Comparison of ENCODE assay signal across 1 cellular context in the genomic region with DNA sequence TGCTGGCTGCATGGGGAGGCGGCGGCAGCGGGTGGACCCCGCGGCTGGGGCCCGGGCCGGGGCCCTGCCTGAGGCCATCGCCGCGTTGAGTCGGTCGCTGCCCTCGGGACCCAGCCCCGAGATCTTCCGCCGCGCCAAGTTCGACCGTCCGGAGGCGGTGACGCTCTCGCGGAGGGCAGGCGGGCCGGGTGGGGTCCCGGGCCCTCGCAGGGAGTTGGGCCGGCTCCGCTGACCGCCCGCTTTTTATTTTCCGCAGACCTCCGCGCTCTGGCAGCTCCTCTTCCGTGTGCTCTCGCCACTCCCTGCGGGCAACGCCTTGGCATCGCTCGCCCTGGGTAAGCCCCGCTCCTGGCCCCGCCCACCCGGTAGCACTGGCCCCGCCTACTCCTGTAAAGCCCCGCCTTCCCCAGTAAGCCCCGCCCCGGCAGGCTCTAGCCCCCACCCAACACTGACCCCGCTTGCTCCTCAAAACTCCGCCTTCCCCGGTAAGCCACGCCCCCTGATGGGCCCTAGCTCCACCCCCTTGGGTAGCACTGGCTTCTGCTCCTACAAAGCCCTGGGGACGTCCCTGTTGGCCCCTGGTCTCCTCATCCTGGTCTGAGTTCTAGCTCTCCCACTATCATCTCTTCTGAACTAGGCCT.
TF ChIP-seq lines count a peak whose summit lies in the region.

No MANE protein-coding gene starts in this region.

TF ChIP-seq in HepG2, 621 proteins besides CTCF, POLR2A, EP300 and RAD21 (continues in another document):
- TF ChIP-seq, protein P1, sequence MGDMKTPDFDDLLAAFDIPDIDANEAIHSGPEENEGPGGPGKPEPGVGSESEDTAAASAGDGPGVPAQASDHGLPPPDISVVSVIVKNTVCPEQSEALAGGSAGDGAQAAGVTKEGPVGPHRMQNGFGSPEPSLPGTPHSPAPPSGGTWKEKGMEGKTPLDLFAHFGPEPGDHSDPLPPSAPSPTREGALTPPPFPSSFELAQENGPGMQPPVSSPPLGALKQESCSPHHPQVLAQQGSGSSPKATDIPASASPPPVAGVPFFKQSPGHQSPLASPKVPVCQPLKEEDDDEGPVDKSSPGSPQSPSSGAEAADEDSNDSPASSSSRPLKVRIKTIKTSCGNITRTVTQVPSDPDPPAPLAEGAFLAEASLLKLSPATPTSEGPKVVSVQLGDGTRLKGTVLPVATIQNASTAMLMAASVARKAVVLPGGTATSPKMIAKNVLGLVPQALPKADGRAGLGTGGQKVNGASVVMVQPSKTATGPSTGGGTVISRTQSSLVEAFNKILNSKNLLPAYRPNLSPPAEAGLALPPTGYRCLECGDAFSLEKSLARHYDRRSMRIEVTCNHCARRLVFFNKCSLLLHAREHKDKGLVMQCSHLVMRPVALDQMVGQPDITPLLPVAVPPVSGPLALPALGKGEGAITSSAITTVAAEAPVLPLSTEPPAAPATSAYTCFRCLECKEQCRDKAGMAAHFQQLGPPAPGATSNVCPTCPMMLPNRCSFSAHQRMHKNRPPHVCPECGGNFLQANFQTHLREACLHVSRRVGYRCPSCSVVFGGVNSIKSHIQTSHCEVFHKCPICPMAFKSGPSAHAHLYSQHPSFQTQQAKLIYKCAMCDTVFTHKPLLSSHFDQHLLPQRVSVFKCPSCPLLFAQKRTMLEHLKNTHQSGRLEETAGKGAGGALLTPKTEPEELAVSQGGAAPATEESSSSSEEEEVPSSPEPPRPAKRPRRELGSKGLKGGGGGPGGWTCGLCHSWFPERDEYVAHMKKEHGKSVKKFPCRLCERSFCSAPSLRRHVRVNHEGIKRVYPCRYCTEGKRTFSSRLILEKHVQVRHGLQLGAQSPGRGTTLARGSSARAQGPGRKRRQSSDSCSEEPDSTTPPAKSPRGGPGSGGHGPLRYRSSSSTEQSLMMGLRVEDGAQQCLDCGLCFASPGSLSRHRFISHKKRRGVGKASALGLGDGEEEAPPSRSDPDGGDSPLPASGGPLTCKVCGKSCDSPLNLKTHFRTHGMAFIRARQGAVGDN (CRISPR knock-in tag; IDR thresholded peaks at IDR 0.05) = peak; percentile 38; the same call in 1 of the 2 replicates
- TF ChIP-seq HNRNPL (IDR thresholded peaks at IDR 0.05; ENCODE audit: low read depth, low read length) (peak; percentile 75; the same call in 1 of the 2 replicates), FOXM1 (CRISPR knock-in tag; IDR thresholded peaks at IDR 0.05) (peak; percentile 37; the same call in 1 of the 2 replicates), POLR2AphosphoS5 (IDR thresholded peaks at IDR 0.05; ENCODE audit: low read depth, low read length) (peak; percentile 61), ZNF629 (CRISPR knock-in tag; conservative IDR thresholded peaks at IDR 0.05) (peak; percentile 24; the same call in 1 of the 2 replicates), CBX2 (IDR thresholded peaks at IDR 0.05; ENCODE audit: low read depth, low read length) (no peak), CBX2 (CRISPR knock-in tag; IDR thresholded peaks at IDR 0.05; ENCODE audit: low read depth) (no peak), POLR2G (IDR thresholded peaks at IDR 0.05; ENCODE audit: low read depth, low read length) (peak; percentile 1; the same call in 1 of the 2 replicates), ADNP (CRISPR knock-in tag; IDR thresholded peaks at IDR 0.05) (no peak), ZNF878 (CRISPR knock-in tag; IDR thresholded peaks at IDR 0.05) (0 out of 2 replicates have a peak, but pooled peaks have one; percentile 9), GATAD2A (CRISPR knock-in tag; IDR thresholded peaks at IDR 0.05) (no peak), JUND (CRISPR knock-in tag; IDR thresholded peaks at IDR 0.05) (no peak), ZFP41 (CRISPR knock-in tag; IDR thresholded peaks at IDR 0.05; ENCODE audit: borderline replicate concordance) (no peak), ZNF607 (CRISPR knock-in tag; IDR thresholded peaks at IDR 0.05; ENCODE audit: borderline replicate concordance) (0 out of 2 replicates have a peak, but pooled peaks have one; percentile 32), ZNF737 (CRISPR knock-in tag; IDR thresholded peaks at IDR 0.05; ENCODE audit: borderline replicate concordance) (no peak), ZNF160 (CRISPR knock-in tag; IDR thresholded peaks at IDR 0.05) (0 out of 2 replicates have a peak, but pooled peaks have one; percentile 35), EEA1 (CRISPR knock-in tag; IDR thresholded peaks at IDR 0.05; ENCODE audit: borderline replicate concordance) (peak; percentile 57; the same call in 1 of the 2 replicates), RBM39 (IDR thresholded peaks at IDR 0.05; ENCODE audit: low read depth, low read length, poor library complexity, severe bottlenecking) (peak; percentile 26), SYNCRIP (IDR thresholded peaks at IDR 0.05; ENCODE audit: insufficient read depth, low read depth, low read length) (no peak), SATB2 (CRISPR knock-in tag; IDR thresholded peaks at IDR 0.05) (0 out of 2 replicates have a peak, but pooled peaks have one; percentile 60), ZNF326 (CRISPR knock-in tag; IDR thresholded peaks at IDR 0.05; ENCODE audit: borderline replicate concordance) (0 out of 2 replicates have a peak, but pooled peaks have one; percentile 73), AGO2 (optimal IDR thresholded peaks at IDR 0.05; ENCODE audit: low read depth, low read length) (peak; percentile 100), ZNF761 (CRISPR knock-in tag; conservative IDR thresholded peaks at IDR 0.05) (no peak), RBFOX2 (IDR thresholded peaks at IDR 0.05; ENCODE audit: low read depth, low read length) (peak; percentile 92), ZNF441 (CRISPR knock-in tag; IDR thresholded peaks at IDR 0.05; ENCODE audit: borderline replicate concordance) (0 out of 2 replicates have a peak, but pooled peaks have one; percentile 8), ZNF572 (CRISPR knock-in tag; IDR thresholded peaks at IDR 0.05) (no peak), HOXA5 (CRISPR knock-in tag; IDR thresholded peaks at IDR 0.05) (0 out of 2 replicates have a peak, but pooled peaks have one; percentile 15), ESRRA (CRISPR knock-in tag; IDR thresholded peaks at IDR 0.05; ENCODE audit: low read depth) (no peak), SP5 (CRISPR knock-in tag; IDR thresholded peaks at IDR 0.05; ENCODE audit: borderline replicate concordance, low read depth) (no peak)
- TF ChIP-seq, protein P2, sequence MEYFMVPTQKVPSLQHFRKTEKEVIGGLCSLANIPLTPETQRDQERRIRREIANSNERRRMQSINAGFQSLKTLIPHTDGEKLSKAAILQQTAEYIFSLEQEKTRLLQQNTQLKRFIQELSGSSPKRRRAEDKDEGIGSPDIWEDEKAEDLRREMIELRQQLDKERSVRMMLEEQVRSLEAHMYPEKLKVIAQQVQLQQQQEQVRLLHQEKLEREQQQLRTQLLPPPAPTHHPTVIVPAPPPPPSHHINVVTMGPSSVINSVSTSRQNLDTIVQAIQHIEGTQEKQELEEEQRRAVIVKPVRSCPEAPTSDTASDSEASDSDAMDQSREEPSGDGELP (IDR thresholded peaks at IDR 0.05; ENCODE audit: borderline replicate concordance, low read depth) = no peak
- TF ChIP-seq, protein P3, sequence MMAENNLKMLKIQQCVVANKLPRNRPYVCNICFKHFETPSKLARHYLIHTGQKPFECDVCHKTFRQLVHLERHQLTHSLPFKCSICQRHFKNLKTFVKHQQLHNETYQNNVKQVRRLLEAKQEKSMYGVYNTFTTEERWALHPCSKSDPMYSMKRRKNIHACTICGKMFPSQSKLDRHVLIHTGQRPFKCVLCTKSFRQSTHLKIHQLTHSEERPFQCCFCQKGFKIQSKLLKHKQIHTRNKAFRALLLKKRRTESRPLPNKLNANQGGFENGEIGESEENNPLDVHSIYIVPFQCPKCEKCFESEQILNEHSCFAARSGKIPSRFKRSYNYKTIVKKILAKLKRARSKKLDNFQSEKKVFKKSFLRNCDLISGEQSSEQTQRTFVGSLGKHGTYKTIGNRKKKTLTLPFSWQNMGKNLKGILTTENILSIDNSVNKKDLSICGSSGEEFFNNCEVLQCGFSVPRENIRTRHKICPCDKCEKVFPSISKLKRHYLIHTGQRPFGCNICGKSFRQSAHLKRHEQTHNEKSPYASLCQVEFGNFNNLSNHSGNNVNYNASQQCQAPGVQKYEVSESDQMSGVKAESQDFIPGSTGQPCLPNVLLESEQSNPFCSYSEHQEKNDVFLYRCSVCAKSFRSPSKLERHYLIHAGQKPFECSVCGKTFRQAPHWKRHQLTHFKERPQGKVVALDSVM (CRISPR knock-in tag; IDR thresholded peaks at IDR 0.05) = 0 out of 2 replicates have a peak, but pooled peaks have one; percentile 9
- TF ChIP-seq, protein P4, sequence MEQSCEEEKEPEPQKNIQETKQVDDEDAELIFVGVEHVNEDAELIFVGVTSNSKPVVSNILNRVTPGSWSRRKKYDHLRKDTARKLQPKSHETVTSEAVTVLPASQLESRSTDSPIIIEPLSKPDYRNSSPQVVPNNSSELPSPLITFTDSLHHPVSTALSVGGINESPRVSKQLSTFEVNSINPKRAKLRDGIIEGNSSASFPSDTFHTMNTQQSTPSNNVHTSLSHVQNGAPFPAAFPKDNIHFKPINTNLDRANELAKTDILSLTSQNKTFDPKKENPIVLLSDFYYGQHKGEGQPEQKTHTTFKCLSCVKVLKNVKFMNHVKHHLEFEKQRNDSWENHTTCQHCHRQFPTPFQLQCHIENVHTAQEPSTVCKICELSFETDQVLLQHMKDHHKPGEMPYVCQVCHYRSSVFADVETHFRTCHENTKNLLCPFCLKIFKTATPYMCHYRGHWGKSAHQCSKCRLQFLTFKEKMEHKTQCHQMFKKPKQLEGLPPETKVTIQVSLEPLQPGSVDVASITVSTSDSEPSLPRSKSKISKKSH (CRISPR knock-in tag; IDR thresholded peaks at IDR 0.05; ENCODE audit: borderline replicate concordance) = peak; percentile 13; the same call in 1 of the 2 replicates
- TF ChIP-seq, protein P5, sequence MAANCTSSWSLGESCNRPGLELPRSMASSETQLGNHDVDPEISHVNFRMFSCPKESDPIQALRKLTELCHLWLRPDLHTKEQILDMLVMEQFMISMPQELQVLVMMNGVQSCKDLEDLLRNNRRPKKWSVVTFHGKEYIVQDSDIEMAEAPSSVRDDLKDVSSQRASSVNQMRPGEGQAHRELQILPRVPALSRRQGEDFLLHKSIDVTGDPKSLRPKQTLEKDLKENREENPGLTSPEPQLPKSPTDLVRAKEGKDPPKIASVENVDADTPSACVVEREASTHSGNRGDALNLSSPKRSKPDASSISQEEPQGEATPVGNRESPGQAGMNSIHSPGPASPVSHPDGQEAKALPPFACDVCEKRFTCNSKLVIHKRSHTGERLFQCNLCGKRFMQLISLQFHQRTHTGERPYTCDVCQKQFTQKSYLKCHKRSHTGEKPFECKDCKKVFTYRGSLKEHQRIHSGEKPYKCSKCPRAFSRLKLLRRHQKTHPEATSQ (CRISPR knock-in tag; IDR thresholded peaks at IDR 0.05; ENCODE audit: borderline replicate concordance) = peak; percentile 30; the same call in 1 of the 2 replicates
- TF ChIP-seq, protein P6, sequence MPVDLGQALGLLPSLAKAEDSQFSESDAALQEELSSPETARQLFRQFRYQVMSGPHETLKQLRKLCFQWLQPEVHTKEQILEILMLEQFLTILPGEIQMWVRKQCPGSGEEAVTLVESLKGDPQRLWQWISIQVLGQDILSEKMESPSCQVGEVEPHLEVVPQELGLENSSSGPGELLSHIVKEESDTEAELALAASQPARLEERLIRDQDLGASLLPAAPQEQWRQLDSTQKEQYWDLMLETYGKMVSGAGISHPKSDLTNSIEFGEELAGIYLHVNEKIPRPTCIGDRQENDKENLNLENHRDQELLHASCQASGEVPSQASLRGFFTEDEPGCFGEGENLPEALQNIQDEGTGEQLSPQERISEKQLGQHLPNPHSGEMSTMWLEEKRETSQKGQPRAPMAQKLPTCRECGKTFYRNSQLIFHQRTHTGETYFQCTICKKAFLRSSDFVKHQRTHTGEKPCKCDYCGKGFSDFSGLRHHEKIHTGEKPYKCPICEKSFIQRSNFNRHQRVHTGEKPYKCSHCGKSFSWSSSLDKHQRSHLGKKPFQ (CRISPR knock-in tag; IDR thresholded peaks at IDR 0.05; ENCODE audit: insufficient replicate concordance) = peak; percentile 17
- TF ChIP-seq, protein P7, sequence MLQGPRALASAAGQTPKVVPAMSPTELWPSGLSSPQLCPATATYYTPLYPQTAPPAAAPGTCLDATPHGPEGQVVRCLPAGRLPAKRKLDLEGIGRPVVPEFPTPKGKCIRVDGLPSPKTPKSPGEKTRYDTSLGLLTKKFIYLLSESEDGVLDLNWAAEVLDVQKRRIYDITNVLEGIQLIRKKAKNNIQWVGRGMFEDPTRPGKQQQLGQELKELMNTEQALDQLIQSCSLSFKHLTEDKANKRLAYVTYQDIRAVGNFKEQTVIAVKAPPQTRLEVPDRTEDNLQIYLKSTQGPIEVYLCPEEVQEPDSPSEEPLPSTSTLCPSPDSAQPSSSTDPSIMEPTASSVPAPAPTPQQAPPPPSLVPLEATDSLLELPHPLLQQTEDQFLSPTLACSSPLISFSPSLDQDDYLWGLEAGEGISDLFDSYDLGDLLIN (CRISPR knock-in tag; IDR thresholded peaks at IDR 0.05; ENCODE audit: borderline replicate concordance) = 0 out of 2 replicates have a peak, but pooled peaks have one; percentile 69
- TF ChIP-seq, protein P8, sequence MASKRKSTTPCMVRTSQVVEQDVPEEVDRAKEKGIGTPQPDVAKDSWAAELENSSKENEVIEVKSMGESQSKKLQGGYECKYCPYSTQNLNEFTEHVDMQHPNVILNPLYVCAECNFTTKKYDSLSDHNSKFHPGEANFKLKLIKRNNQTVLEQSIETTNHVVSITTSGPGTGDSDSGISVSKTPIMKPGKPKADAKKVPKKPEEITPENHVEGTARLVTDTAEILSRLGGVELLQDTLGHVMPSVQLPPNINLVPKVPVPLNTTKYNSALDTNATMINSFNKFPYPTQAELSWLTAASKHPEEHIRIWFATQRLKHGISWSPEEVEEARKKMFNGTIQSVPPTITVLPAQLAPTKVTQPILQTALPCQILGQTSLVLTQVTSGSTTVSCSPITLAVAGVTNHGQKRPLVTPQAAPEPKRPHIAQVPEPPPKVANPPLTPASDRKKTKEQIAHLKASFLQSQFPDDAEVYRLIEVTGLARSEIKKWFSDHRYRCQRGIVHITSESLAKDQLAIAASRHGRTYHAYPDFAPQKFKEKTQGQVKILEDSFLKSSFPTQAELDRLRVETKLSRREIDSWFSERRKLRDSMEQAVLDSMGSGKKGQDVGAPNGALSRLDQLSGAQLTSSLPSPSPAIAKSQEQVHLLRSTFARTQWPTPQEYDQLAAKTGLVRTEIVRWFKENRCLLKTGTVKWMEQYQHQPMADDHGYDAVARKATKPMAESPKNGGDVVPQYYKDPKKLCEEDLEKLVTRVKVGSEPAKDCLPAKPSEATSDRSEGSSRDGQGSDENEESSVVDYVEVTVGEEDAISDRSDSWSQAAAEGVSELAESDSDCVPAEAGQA (IDR thresholded peaks at IDR 0.05; ENCODE audit: low read depth) = no peak
- TF ChIP-seq, protein P8 (CRISPR knock-in tag; IDR thresholded peaks at IDR 0.05; ENCODE audit: borderline replicate concordance) = peak; percentile 89; the same call in 1 of the 2 replicates
